Comparison of ENCODE assay signal across 11 cellular contexts in the genomic region with DNA sequence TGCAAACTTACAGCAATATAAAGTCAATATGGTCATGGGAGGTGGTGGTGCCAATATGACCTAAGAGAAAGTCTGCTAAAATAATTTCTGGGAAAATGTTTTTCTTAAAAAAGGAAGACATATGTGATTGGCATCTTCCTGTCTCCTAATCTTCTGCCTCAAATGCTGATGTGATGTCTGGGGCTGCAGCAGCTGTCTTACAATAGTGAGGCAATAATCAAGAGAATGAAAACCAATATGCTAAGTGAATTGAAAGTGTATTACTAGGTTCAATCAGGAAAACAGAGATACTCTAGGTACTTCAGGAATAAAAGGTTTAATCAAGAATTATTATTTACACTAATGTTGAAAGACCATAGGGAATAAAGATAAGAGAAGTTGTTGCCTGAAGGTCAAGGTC.
"Had no signal": no experiment of that assay in that cellular context is flagged by ENCODE, and none has a peak within 500 bp of the region (broad histone marks: within the 10 kb centered on the region; RNA-seq: fewer than 3 reads in every experiment).

No MANE protein-coding gene starts in this region.

- ATAC-seq: GM23338, HCT116 had no signal

- H3K27ac ChIP-seq: GM23248 had no signal

- H3K27ac Mint-ChIP-seq: GM23338, H9, HFFc6 had no signal

- H3K9ac ChIP-seq: GM23248 had no signal

- H3K9me3 Mint-ChIP-seq: GM23338, H9, HFFc6 had no signal

- H2AFZ ChIP-seq: GM23248, GM23338 had no signal

- H3K36me3 ChIP-seq: HAP-1 had no signal

- DNase-seq: GM23248, GOT3, H7, H9, HCEC 1CT, HFFc6 had no signal

- FAIRE-seq: H1, H54 had no signal

- H3K9me3 ChIP-seq: HAP-1 had no signal

- H3K4me2 ChIP-seq: GM23338 had no signal

- H3K4me3 ChIP-seq: GM23248, GM23338, HAP-1 had no signal

- H3K4me1 Mint-ChIP-seq: H9 had no signal

- H3K4me3 Mint-ChIP-seq: GM23338, H9, HFFc6 had no signal

- H3K4me1 ChIP-seq: HAP-1 had no signal
